ENCODE assay signal across 25 cellular contexts in the genomic region with DNA sequence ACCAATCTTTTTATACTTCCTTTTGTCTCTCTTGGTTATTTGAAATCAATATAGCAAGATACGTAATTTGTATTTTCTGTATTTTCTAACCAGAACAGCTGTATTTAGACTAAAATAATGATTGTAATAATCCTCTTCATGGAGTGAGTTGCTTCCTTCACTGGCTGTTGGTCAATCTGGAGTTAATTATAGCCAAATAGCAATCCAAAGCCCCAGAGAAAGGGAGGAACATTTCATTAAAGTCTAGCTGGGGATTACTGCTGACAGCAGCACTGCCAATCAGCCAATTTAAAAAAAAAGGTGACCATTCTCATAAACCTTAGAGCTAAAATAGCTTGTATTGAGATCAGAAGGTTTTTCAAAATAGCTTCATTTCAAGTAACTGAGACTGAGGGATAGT.
DNase-seq lines count a peak whose midpoint lies in the region; ATAC-seq and TF ChIP-seq lines count a peak whose summit lies in the region.
"Had no signal": no experiment of that assay in that cellular context is flagged by ENCODE, and none has a peak within 500 bp of the region (broad histone marks: within the 10 kb centered on the region; RNA-seq: fewer than 3 reads in every experiment).

No MANE protein-coding gene starts in this region.

- H3K9me3 Mint-ChIP-seq in nephron (no peaks in the 10 kb centered on the region), natural killer cell (peaks cover 15 to 23% of the 10 kb centered on the region in 2 donors)
- H3K9me3 Mint-ChIP-seq in natural killer cell treated with Interleukin-12 subunit alpha and Interleukin-12 subunit beta and Interleukin-15 and Interleukin-18, amount 100 ng/mL, for 72 hours = peaks cover 18% of the 10 kb centered on the region

- H3K4me3 Mint-ChIP-seq in nephron (no peak overlapping the region), natural killer cell (no peak overlapping the region)
- no peak overlapping the region for H3K4me3 Mint-ChIP-seq in natural killer cell treated with Interleukin-12 subunit alpha and Interleukin-12 subunit beta and Interleukin-15 and Interleukin-18, amount 100 ng/mL, for 72 hours
- H3K4me3 Mint-ChIP-seq: CD14-positive monocyte; CD8-positive, alpha-beta memory T cell had no signal

- peaks cover 6% of the 10 kb centered on the region for H3K4me1 Mint-ChIP-seq in nephron
- no peaks in the 10 kb centered on the region for H3K4me1 Mint-ChIP-seq in natural killer cell treated with Interleukin-12 subunit alpha and Interleukin-12 subunit beta and Interleukin-15 and Interleukin-18, amount 100 ng/mL, for 72 hours (ENCODE audit: low read depth in 2 of 2)
- no peaks in the 10 kb centered on the region for H3K4me1 Mint-ChIP-seq in natural killer cell
- H3K4me1 Mint-ChIP-seq: CD14-positive monocyte; CD8-positive, alpha-beta memory T cell had no signal

- peak overlapping the region; percentile 18 to 77 (median 54) for H3K27ac Mint-ChIP-seq in nephron
- H3K27ac Mint-ChIP-seq in natural killer cell treated with Interleukin-12 subunit alpha and Interleukin-12 subunit beta and Interleukin-15 and Interleukin-18, amount 100 ng/mL, for 72 hours = no peak overlapping the region
- H3K27ac Mint-ChIP-seq in natural killer cell = no peak overlapping the region
- H3K27ac Mint-ChIP-seq: CD14-positive monocyte; CD8-positive, alpha-beta memory T cell had no signal

- H3K9ac ChIP-seq in adipocyte (ENCODE audit: low read length) = no peak overlapping the region
- H3K9ac ChIP-seq: GM23248 had no signal

- no peaks in the 10 kb centered on the region for H3K27me3 ChIP-seq in adipocyte (replicated peaks; ENCODE audit: control insufficient read depth, insufficient read depth, low read length)
- H3K27me3 ChIP-seq in brain microvascular endothelial cell (replicated peaks) = no peaks in the 10 kb centered on the region
- H3K27me3 ChIP-seq: BE2C, SJSA1 had no signal

- no peak for TF ChIP-seq CTCF in AG10803 (conservative IDR thresholded peaks at IDR 0.05; ENCODE audit: low read length)
- no peak for TF ChIP-seq CTCF in nephron (IDR thresholded peaks at IDR 0.05; ENCODE audit: unreplicated experiment in 3 of 3)
- TF ChIP-seq CTCF in brain microvascular endothelial cell (IDR thresholded peaks at IDR 0.05; ENCODE audit: low read depth, low read length, missing control alignments) = no peak
- TF ChIP-seq CTCF in natural killer cell (IDR thresholded peaks at IDR 0.05) = no peak

- no peak overlapping the region for H3K27ac ChIP-seq in brain microvascular endothelial cell
- H3K27ac ChIP-seq: GM23248, SJSA1 had no signal

- H3K9me3 ChIP-seq in adipocyte (ENCODE audit: control insufficient read depth, low read length) = no peaks in the 10 kb centered on the region
- H3K9me3 ChIP-seq: BE2C, SJSA1 had no signal

- peak; percentile 15 for DNase-seq in AG10803 (ENCODE audit: low read depth)
- peak; percentile 68 for DNase-seq in NCI-H2227 treated with DMSO at 0.1 percent for 48 hours (lab: John Stamatoyannopoulos, UW)
- DNase-seq in adipocyte (ENCODE audit: low read depth) = peak; percentile 39
- no peak for DNase-seq in natural killer cell treated with Interleukin-12 subunit alpha and Interleukin-12 subunit beta and Interleukin-15 and Interleukin-18, amount 100 ng/mL, for 72 hours (ENCODE audit: low spot score)
- no peak for DNase-seq in brain microvascular endothelial cell
- DNase-seq in natural killer cell = no peak
- DNase-seq: BE2C; CD8-positive, alpha-beta memory T cell; DND-41; GM23248; H7; IMR-90; KG1; MM.1S; NCI-H1694 treated with DMSO at 0.1 percent for 48 hours; NCI-H2081; NCI-H345; NCI-H510A treated with DMSO at 0.1 percent for 48 hours; NCI-H748 treated with DMSO at 0.1 percent for 48 hours; Right ventricle myocardium superior; RPMI8226 had no signal

- H3K36me3 ChIP-seq in adipocyte (ENCODE audit: control insufficient read depth, insufficient read depth, low read length, severe bottlenecking) (no peaks in the 10 kb centered on the region), brain microvascular endothelial cell (replicated peaks) (no peaks in the 10 kb centered on the region)
- H3K36me3 ChIP-seq: BE2C, SJSA1 had no signal

- in situ Hi-C loops in brain microvascular endothelial cell (cut with HindIII; ENCODE audit: low pct_ligation_motif_present, low sequenced_read_pairs) = no loop called here

- no peak overlapping the region for H3K4me3 ChIP-seq in AG10803 (ENCODE audit: low read length)
- no peak overlapping the region for H3K4me3 ChIP-seq in adipocyte (ENCODE audit: low read length)
- H3K4me3 ChIP-seq in brain microvascular endothelial cell (ENCODE audit: low read depth, low read length) = no peak overlapping the region
- H3K4me3 ChIP-seq: GM23248, SJSA1 had no signal

- H3K36me3 Mint-ChIP-seq in nephron (ENCODE audit: low read depth) (peaks cover 21% of the 10 kb centered on the region), natural killer cell (no peaks in the 10 kb centered on the region)
- peaks cover 4% of the 10 kb centered on the region for H3K36me3 Mint-ChIP-seq in natural killer cell treated with Interleukin-12 subunit alpha and Interleukin-12 subunit beta and Interleukin-15 and Interleukin-18, amount 100 ng/mL, for 72 hours
- H3K36me3 Mint-ChIP-seq: CD14-positive monocyte; CD8-positive, alpha-beta memory T cell had no signal

- peaks cover 6% of the 10 kb centered on the region for H3K4me1 ChIP-seq in adipocyte (ENCODE audit: control insufficient read depth, insufficient read depth, low read length)
- H3K4me1 ChIP-seq: BE2C, SJSA1 had no signal

- ATAC-seq in natural killer cell treated with Interleukin-12 subunit alpha and Interleukin-12 subunit beta and Interleukin-15 and Interleukin-18, amount 100 ng/mL, for 72 hours = no peak
- ATAC-seq in HG03565 (IDR thresholded peaks at IDR 0.05; ENCODE audit: unreplicated experiment) (no peak), natural killer cell (no peak)

- intact Hi-C loops in natural killer cell (cut with micrococcal nuclease) = no loop called here

- H3K27me3 Mint-ChIP-seq in nephron (ENCODE audit: low read depth) = peaks cover 3% of the 10 kb centered on the region
- no peaks in the 10 kb centered on the region for H3K27me3 Mint-ChIP-seq in natural killer cell treated with Interleukin-12 subunit alpha and Interleukin-12 subunit beta and Interleukin-15 and Interleukin-18, amount 100 ng/mL, for 72 hours
- no peaks in the 10 kb centered on the region for H3K27me3 Mint-ChIP-seq in natural killer cell (ENCODE audit: low read depth in 2 of 2)
- H3K27me3 Mint-ChIP-seq: CD8-positive, alpha-beta memory T cell had no signal

Comparison
In these comparisons a context has a peak if more than half of its experiments do, and no peak if none do; other contexts are left out.
1. DNase-seq: peak in AG10803 (single experiment), NCI-H2227 treated with DMSO at 0.1 percent for 48 hours (single experiment) and adipocyte (single experiment); none in natural killer cell treated with Interleukin-12 subunit alpha and Interleukin-12 subunit beta and Interleukin-15 and Interleukin-18, amount 100 ng/mL, for 72 hours (single experiment), brain microvascular endothelial cell (single experiment) and natural killer cell (single experiment).
2. H3K27ac Mint-ChIP-seq: peak in nephron (3 of 3); none in natural killer cell treated with Interleukin-12 subunit alpha and Interleukin-12 subunit beta and Interleukin-15 and Interleukin-18, amount 100 ng/mL, for 72 hours (0 of 2) and natural killer cell (0 of 2).